ENCODE assay signal across 25 cellular contexts in the genomic region with DNA sequence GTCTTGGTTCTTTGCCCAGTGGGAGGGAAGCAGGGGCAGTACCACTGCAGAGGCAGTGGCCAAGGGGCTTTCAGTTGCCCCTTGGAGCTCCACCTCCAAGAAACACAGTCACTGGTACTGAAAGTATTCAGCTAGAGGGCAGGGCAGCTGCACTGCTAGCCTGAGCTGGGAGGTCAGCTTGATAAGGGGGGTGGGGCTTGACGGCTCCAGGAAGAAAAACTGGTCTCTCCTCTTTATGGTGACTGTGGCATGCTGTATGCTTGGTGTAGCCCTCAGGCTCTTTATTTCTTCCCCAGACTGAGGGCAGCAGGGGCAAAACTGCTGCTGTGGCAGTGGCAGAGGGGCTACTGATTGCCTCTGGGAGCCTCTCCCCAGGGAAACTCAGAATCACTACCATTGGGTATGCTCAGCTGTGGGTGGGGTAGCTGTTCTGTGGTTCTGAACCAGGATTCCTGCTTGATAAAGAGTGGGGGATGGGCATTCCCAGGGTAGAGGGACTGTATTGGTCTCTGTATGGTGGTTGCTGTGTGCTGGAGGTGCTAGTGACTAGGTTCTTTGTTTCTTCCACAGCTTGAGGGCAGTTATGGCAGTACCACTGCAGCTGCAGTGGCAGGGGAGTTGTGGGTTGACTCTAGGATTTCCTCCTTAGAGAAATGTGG.
DNase-seq lines count a peak whose midpoint lies in the region; ATAC-seq, FAIRE-seq and TF ChIP-seq lines count a peak whose summit lies in the region.
"Had no signal": no experiment of that assay in that cellular context is flagged by ENCODE, and none has a peak within 500 bp of the region (broad histone marks: within the 10 kb centered on the region; RNA-seq: fewer than 3 reads in every experiment).

No MANE protein-coding gene starts in this region.

- 39 to 49% (median 43%) methylated on average over 1 of the region's 1 CpG; no CpG with 5 or more reads in 1 of the 4 donors for WGBS in heart left ventricle, 4 donors
- WGBS in gastroesophageal sphincter (ENCODE audit: low coverage in 1 of 2), 2 donors, result no CpG with 5 or more reads among the region's 1 CpG

- FAIRE-seq in HTR-8/SVneo (lab: Jason Lieb, UNC), result no peak
- FAIRE-seq: A549, pancreas had no signal

- intact Hi-C loops in heart left ventricle (cut with DNase I), result loop anchor here in 2 of 10 donors (2.0 to 5.0 kb wide), 2 partner anchors 264 to 272 kb away; no protein-coding TSS in a partner anchor

- H3K4me3 ChIP-seq in heart left ventricle (no peak overlapping the region), right atrium auricular region (no peak overlapping the region), gastroesophageal sphincter (no peak overlapping the region)
- H3K4me3 ChIP-seq: A549, esophagus muscularis mucosa, pancreas, SJSA1, transverse colon had no signal

- H3K27ac ChIP-seq in heart left ventricle, result no peak overlapping the region
- H3K27ac ChIP-seq in right atrium auricular region, result no peak overlapping the region
- H3K27ac ChIP-seq in gastroesophageal sphincter, result no peak overlapping the region
- H3K27ac ChIP-seq: A549, esophagus muscularis mucosa, HL-60, KMS-11, pancreas, SJSA1, transverse colon had no signal

- no peak for TF ChIP-seq CTCF in heart left ventricle (IDR thresholded peaks at IDR 0.05)
- no peak for TF ChIP-seq CTCF in right atrium auricular region (IDR thresholded peaks at IDR 0.05)
- no peak for TF ChIP-seq CTCF in gastroesophageal sphincter (IDR thresholded peaks at IDR 0.05)

- H3K27me3 ChIP-seq in heart left ventricle (no peaks in the 10 kb centered on the region), right atrium auricular region (no peaks in the 10 kb centered on the region), gastroesophageal sphincter (no peaks in the 10 kb centered on the region)
- H3K27me3 ChIP-seq: esophagus muscularis mucosa, pancreas, SJSA1, transverse colon had no signal

- peak; percentile 16 to 56 (median 36) for ATAC-seq in heart left ventricle
- peak; percentile 10 for ATAC-seq in gastroesophageal sphincter
- no peak for ATAC-seq in HG03108 (IDR thresholded peaks at IDR 0.05; ENCODE audit: unreplicated experiment)
- ATAC-seq: A549; activated CD8-positive, alpha-beta T cell treated with anti-CD3 and anti-CD28 coated beads for 36 hours; naive thymus-derived CD8-positive, alpha-beta T cell; pancreas had no signal

- no peak for DNase-seq in heart left ventricle
- DNase-seq in right atrium auricular region (ENCODE audit: low spot score), result no peak
- DNase-seq in NCI-H69 (lab: John Stamatoyannopoulos, UW), result peak; percentile 2
- no peak for DNase-seq in NCI-H146 treated with DMSO at 0.1 percent for 48 hours (lab: John Stamatoyannopoulos, UW; ENCODE audit: unreplicated experiment)
- DNase-seq in NCI-H187 (lab: John Stamatoyannopoulos, UW), result no peak
- no peak for DNase-seq in HTR-8/SVneo (ENCODE audit: insufficient read length, low spot score)
- DNase-seq: activated CD4-positive, CD25-positive, alpha-beta regulatory T cell; activated CD8-positive, alpha-beta T cell treated with anti-CD3 and anti-CD28 coated beads for 36 hours; activated naive CD4-positive, alpha-beta T cell treated with anti-CD3 and anti-CD28 coated beads for 36 hours; activated T-cell treated with anti-CD3 and anti-CD28 coated beads, Interleukin-2, amount 50 U/mL, for 24 hours; DMS 273 treated with DMSO at 0.1 percent for 48 hours; GF-D8; naive thymus-derived CD8-positive, alpha-beta T cell; NCI-H1092; pancreas; stimulated activated CD4-positive, alpha-beta T cell treated with anti-CD3 and anti-CD28 coated beads, Interleukin-1b, Interleukin-23, amount 100 ng/mL, for 48 hours; T-helper 2 cell; transverse colon had no signal

- H3K36me3 ChIP-seq in heart left ventricle (no peaks in the 10 kb centered on the region), right atrium auricular region (no peaks in the 10 kb centered on the region), gastroesophageal sphincter (no peaks in the 10 kb centered on the region)
- H3K36me3 ChIP-seq: esophagus muscularis mucosa, pancreas, SJSA1, transverse colon had no signal

- peaks cover 0 to 27% (median 0%) of the 10 kb centered on the region in 12 donors for H3K9me3 ChIP-seq in heart left ventricle
- H3K9me3 ChIP-seq in right atrium auricular region, result peaks cover 0 to 12% of the 10 kb centered on the region in 2 donors
- peaks cover 0 to 32% (median 0%) of the 10 kb centered on the region in 3 donors for H3K9me3 ChIP-seq in gastroesophageal sphincter
- H3K9me3 ChIP-seq: A549, pancreas, SJSA1, transverse colon had no signal

- TF ChIP-seq POLR2A in heart left ventricle (IDR thresholded peaks at IDR 0.05) (no peak), gastroesophageal sphincter (IDR thresholded peaks at IDR 0.05) (no peak)

- no peaks in the 10 kb centered on the region for H3K4me1 ChIP-seq in heart left ventricle
- H3K4me1 ChIP-seq in right atrium auricular region, result no peaks in the 10 kb centered on the region
- H3K4me1 ChIP-seq in gastroesophageal sphincter, result no peaks in the 10 kb centered on the region
- H3K4me1 ChIP-seq: A549, esophagus muscularis mucosa, pancreas, SJSA1, transverse colon had no signal

- no peak for TF ChIP-seq EP300 in gastroesophageal sphincter (IDR thresholded peaks at IDR 0.05)
